Comparison of ENCODE assay signal across 1 cellular context in the genomic region with DNA sequence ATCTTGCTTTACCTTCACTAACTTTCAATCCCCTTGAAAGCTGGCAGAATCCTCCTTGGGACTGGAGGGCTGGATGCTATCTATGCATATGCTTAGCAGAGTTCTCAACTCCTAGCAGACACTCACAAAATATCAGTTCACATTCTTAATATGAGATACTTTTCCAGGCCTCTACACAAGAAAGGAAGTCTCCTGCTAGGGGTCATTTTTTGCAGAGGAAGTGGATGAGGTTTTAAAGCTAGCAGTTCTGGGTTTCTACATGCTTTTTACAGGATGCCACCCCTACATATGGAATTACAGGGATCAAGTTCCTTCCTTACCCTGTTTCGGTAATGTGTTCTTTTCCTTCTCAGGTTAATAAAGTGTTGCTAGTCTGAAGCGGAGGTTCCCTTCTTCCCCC.
TF ChIP-seq lines count a peak whose summit lies in the region.

No MANE protein-coding gene starts in this region.

TF ChIP-seq in GM23338, 12 proteins besides CTCF, POLR2A, EP300 and RAD21 (continued from another document):
- TF ChIP-seq ZNF462 (CRISPR knock-in tag; IDR thresholded peaks at IDR 0.05) (no peak), CREB1 (CRISPR knock-in tag; IDR thresholded peaks at IDR 0.05; ENCODE audit: low read depth) (no peak), NANOG (IDR thresholded peaks at IDR 0.05; ENCODE audit: borderline replicate concordance) (no peak)
